In the genomic region with DNA sequence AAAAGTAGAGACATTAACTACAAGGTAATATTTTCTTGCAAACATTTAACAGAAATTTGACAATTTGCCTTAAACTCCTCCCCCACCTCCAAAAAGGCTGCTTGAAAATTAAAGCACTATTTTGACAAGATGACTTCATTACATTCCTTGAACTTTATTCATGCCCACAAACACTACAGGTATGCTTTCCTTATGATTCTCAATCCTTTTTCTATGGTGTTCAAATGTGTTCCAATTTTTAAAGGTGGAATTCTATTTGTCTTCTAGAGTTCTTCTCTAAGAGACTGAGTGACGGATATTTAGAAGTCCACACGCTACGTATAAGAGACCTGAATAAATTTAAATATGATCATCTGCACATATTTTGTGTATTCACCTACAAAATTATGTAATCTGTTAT, we compare ENCODE assay signal across 21 cellular contexts.
DNase-seq lines count a peak whose midpoint lies in the region; FAIRE-seq and TF ChIP-seq lines count a peak whose summit lies in the region.
"Had no signal": no experiment of that assay in that cellular context is flagged by ENCODE, and none has a peak within 500 bp of the region (broad histone marks: within the 10 kb centered on the region; RNA-seq: fewer than 3 reads in every experiment).

No MANE protein-coding gene starts in this region.

- H3K4me3 ChIP-seq in astrocyte (ENCODE audit: insufficient read depth, low read depth, low read length) (peak overlapping the region; percentile 29), keratinocyte (ENCODE audit: control insufficient read depth in 2 of 3, extremely low read depth in 1 of 3, insufficient read depth in 2 of 3, low read depth in 1 of 3, low read length in 3 of 3) (peak overlapping the region in 1 of 3 experiments; percentile 1), MM.1S (ENCODE audit: low read length) (no peak overlapping the region)
- H3K4me3 ChIP-seq: GM23338, SJCRH30, tibial artery had no signal

- H3K27me3 Mint-ChIP-seq in HFFc6 (ENCODE audit: insufficient read depth) (no peaks in the 10 kb centered on the region; the same call in 1 of the 2 replicates), astrocyte (ENCODE audit: low read depth, unreplicated experiment) (no peaks in the 10 kb centered on the region)
- H3K27me3 Mint-ChIP-seq: activated naive CD8-positive, alpha-beta T cell treated with anti-CD3 and anti-CD28 coated beads, Interleukin-2, amount 10 ng/mL, durations not matched to agents 7 days and 5 days; activated T-helper 17 cell treated with anti-CD3 and anti-CD28 coated beads, Interleukin-2, amount 50 U/mL, for 72 hours; stimulated activated memory B cell treated with anti-CD40 and anti-IgM and Interleukin-4, amounts not matched to agents 10 μg/mL and 1 μg/mL and 100 μg/mL, for 72 hours had no signal

- H2AFZ ChIP-seq in astrocyte (ENCODE audit: low read depth, low read length) (no peak overlapping the region), keratinocyte (ENCODE audit: control insufficient read depth, low read length) (no peak overlapping the region), MM.1S (ENCODE audit: low read length) (no peak overlapping the region)
- H2AFZ ChIP-seq: GM23338 had no signal

- peak overlapping the region; percentile 19; the same call in 1 of the 2 replicates for H3K4me3 Mint-ChIP-seq in HFFc6
- H3K4me3 Mint-ChIP-seq in astrocyte (ENCODE audit: unreplicated experiment), result no peak overlapping the region
- H3K4me3 Mint-ChIP-seq: activated naive CD8-positive, alpha-beta T cell treated with anti-CD3 and anti-CD28 coated beads, Interleukin-2, amount 10 ng/mL, durations not matched to agents 7 days and 5 days; activated T-helper 17 cell treated with anti-CD3 and anti-CD28 coated beads, Interleukin-2, amount 50 U/mL, for 72 hours; GM23338; stimulated activated memory B cell treated with anti-CD40 and anti-IgM and Interleukin-4, amounts not matched to agents 10 μg/mL and 1 μg/mL and 100 μg/mL, for 72 hours had no signal

- H3K9me2 ChIP-seq in MM.1S (replicated peaks; ENCODE audit: insufficient read depth, low read length), result no peaks in the 10 kb centered on the region

- peaks cover 95% of the 10 kb centered on the region for H3K79me2 ChIP-seq in astrocyte (ENCODE audit: insufficient read depth, low read length)
- peaks cover 78% of the 10 kb centered on the region for H3K79me2 ChIP-seq in keratinocyte (ENCODE audit: control insufficient read depth, insufficient read depth, low read length)
- peaks cover 10% of the 10 kb centered on the region for H3K79me2 ChIP-seq in MM.1S (ENCODE audit: low read length)

- H3K4me1 ChIP-seq in astrocyte (ENCODE audit: insufficient read depth, low read length) (peaks cover 24% of the 10 kb centered on the region), keratinocyte (ENCODE audit: control insufficient read depth, extremely low read depth, insufficient read depth, low read length) (peaks cover 30% of the 10 kb centered on the region), MM.1S (ENCODE audit: low read length) (no peaks in the 10 kb centered on the region)
- H3K4me1 ChIP-seq: SJCRH30 had no signal

- H3K36me3 Mint-ChIP-seq in HFFc6 (ENCODE audit: low read depth) (peaks cover 27% of the 10 kb centered on the region), astrocyte (ENCODE audit: low read depth, unreplicated experiment) (peaks cover 9% of the 10 kb centered on the region)

- peak; percentile 29 for FAIRE-seq in astrocyte (lab: Jason Lieb, UNC)
- peak; percentile 88 for FAIRE-seq in keratinocyte (lab: Jason Lieb, UNC)
- FAIRE-seq: A204.1 had no signal

- no peak for TF ChIP-seq CTCF in HFFc6 (IDR thresholded peaks at IDR 0.05)
- TF ChIP-seq CTCF in astrocyte (IDR thresholded peaks at IDR 0.05; ENCODE audit: insufficient read depth, low read depth, low read length), result no peak
- no peak for TF ChIP-seq CTCF in keratinocyte (optimal IDR thresholded peaks at IDR 0.05 in 1 of 3, IDR thresholded peaks at IDR 0.05 in 1 of 3, conservative IDR thresholded peaks at IDR 0.05 in 1 of 3; ENCODE audit: extremely low read depth in 1 of 3, insufficient read depth in 2 of 3, low read length in 3 of 3)
- TF ChIP-seq CTCF in MM.1S (IDR thresholded peaks at IDR 0.05; ENCODE audit: low read length), result no peak

- H3K36me3 ChIP-seq in astrocyte (ENCODE audit: insufficient read depth, low read length), result no peaks in the 10 kb centered on the region
- H3K36me3 ChIP-seq in keratinocyte (ENCODE audit: control insufficient read depth in 2 of 2, extremely low read depth in 1 of 2, insufficient read depth in 2 of 2, low read length in 2 of 2), result peaks cover 0 to 6% of the 10 kb centered on the region in 2 experiments
- no peaks in the 10 kb centered on the region for H3K36me3 ChIP-seq in MM.1S (replicated peaks; ENCODE audit: insufficient read depth, low read length)
- H3K36me3 ChIP-seq: SJCRH30, tibial artery had no signal

- dilution Hi-C loops in keratinocyte (cut with MboI; ENCODE audit: extremely low pct_ligation_motif_present, low sequenced_read_pairs), result no loop called here

- DNase-seq in A172 (ENCODE audit: low spot score), result peak; percentile 3
- DNase-seq in HFFc6, result peak; percentile 16
- peak; percentile 79 for DNase-seq in astrocyte (ENCODE audit: low read depth)
- DNase-seq in keratinocyte (ENCODE audit: low read depth, low spot score), result peak; percentile 33
- no peak for DNase-seq in MM.1S
- DNase-seq in cortex of kidney (lab: John Stamatoyannopoulos, UW), result no peak
- DNase-seq in OCI-M1 (lab: John Stamatoyannopoulos, UW), result no peak
- DNase-seq in cerebellar nuclear complex (lab: John Stamatoyannopoulos, UW), result no peak
- DNase-seq: activated naive CD8-positive, alpha-beta T cell treated with anti-CD3 and anti-CD28 coated beads, Interleukin-2, amount 10 ng/mL, durations not matched to agents 7 days and 5 days; effector CD8-positive, alpha-beta T cell; left cardiac atrium; NCI-H2029; NCI-H510A; SJCRH30; stimulated activated CD4-positive, alpha-beta T cell treated with anti-CD3 and anti-CD28 coated beads, Interleukin-15, amount 100 ng/mL, for 24 hours; tibial artery had no signal

- H3F3A ChIP-seq in MM.1S (ENCODE audit: insufficient read depth, low read length), result no peaks in the 10 kb centered on the region

- H3K27me3 ChIP-seq in astrocyte (ENCODE audit: insufficient read depth, low read length) (no peaks in the 10 kb centered on the region), keratinocyte (ENCODE audit: control insufficient read depth, extremely low read depth, insufficient read depth, low read length) (no peaks in the 10 kb centered on the region), MM.1S (replicated peaks; ENCODE audit: insufficient read depth, low read length) (no peaks in the 10 kb centered on the region)
- H3K27me3 ChIP-seq: SJCRH30, tibial artery had no signal

- H3K9me1 ChIP-seq in keratinocyte (ENCODE audit: control insufficient read depth, extremely low read depth, insufficient read depth, low read length), result no peaks in the 10 kb centered on the region

- H4K20me1 ChIP-seq in astrocyte (ENCODE audit: insufficient read depth, low read length), result peaks cover 27% of the 10 kb centered on the region
- H4K20me1 ChIP-seq in keratinocyte (ENCODE audit: control insufficient read depth, extremely low read depth, insufficient read depth, low read length), result no peaks in the 10 kb centered on the region
- no peaks in the 10 kb centered on the region for H4K20me1 ChIP-seq in MM.1S (ENCODE audit: insufficient read depth, low read length)

- H3K4me2 ChIP-seq in astrocyte (ENCODE audit: low read length) (peak overlapping the region; percentile 68), keratinocyte (ENCODE audit: control insufficient read depth, extremely low read depth, insufficient read depth, low read depth, low read length) (peak overlapping the region; percentile 75), MM.1S (ENCODE audit: low read depth, low read length) (no peak overlapping the region)
- H3K4me2 ChIP-seq: GM23338 had no signal

- no peaks in the 10 kb centered on the region for H3K9me3 ChIP-seq in astrocyte (ENCODE audit: insufficient read depth, low read depth, low read length)
- H3K9me3 ChIP-seq in keratinocyte (ENCODE audit: control insufficient read depth, low read depth, low read length), result no peaks in the 10 kb centered on the region
- H3K9me3 ChIP-seq in MM.1S (replicated peaks; ENCODE audit: insufficient read depth, low read length), result no peaks in the 10 kb centered on the region
- H3K9me3 ChIP-seq: SJCRH30, tibial artery had no signal

- no peaks in the 10 kb centered on the region for H3K9me3 Mint-ChIP-seq in HFFc6
- H3K9me3 Mint-ChIP-seq in astrocyte (ENCODE audit: unreplicated experiment), result peaks cover 5% of the 10 kb centered on the region
- H3K9me3 Mint-ChIP-seq: activated T-helper 17 cell treated with anti-CD3 and anti-CD28 coated beads, Interleukin-2, amount 50 U/mL, for 72 hours had no signal

- peaks cover 38% of the 10 kb centered on the region for H3K4me1 Mint-ChIP-seq in HFFc6 (ENCODE audit: low read depth)
- peaks cover 23% of the 10 kb centered on the region for H3K4me1 Mint-ChIP-seq in astrocyte (ENCODE audit: low read depth, unreplicated experiment)

- H3K27ac Mint-ChIP-seq in HFFc6 (peak overlapping the region; percentile 2; the same call in 1 of the 2 replicates), astrocyte (ENCODE audit: unreplicated experiment) (peak overlapping the region; percentile 83)
- H3K27ac Mint-ChIP-seq: activated naive CD8-positive, alpha-beta T cell treated with anti-CD3 and anti-CD28 coated beads, Interleukin-2, amount 10 ng/mL, durations not matched to agents 7 days and 5 days; activated T-helper 17 cell treated with anti-CD3 and anti-CD28 coated beads, Interleukin-2, amount 50 U/mL, for 72 hours; GM23338; stimulated activated memory B cell treated with anti-CD40 and anti-IgM and Interleukin-4, amounts not matched to agents 10 μg/mL and 1 μg/mL and 100 μg/mL, for 72 hours had no signal

- H3K27ac ChIP-seq in astrocyte (ENCODE audit: low read depth, low read length), result peak overlapping the region; percentile 67
- H3K27ac ChIP-seq in keratinocyte (ENCODE audit: control insufficient read depth, insufficient read depth, low read length), result peak overlapping the region; percentile 53
- H3K27ac ChIP-seq in MM.1S (ENCODE audit: low read length), result no peak overlapping the region
- H3K27ac ChIP-seq: C4-2B, SJCRH30, tibial artery had no signal

- H3K9ac ChIP-seq in astrocyte (ENCODE audit: low read length) (peak overlapping the region; percentile 19), keratinocyte (ENCODE audit: control insufficient read depth, extremely low read depth, insufficient read depth, low read length) (peak overlapping the region; percentile 25), MM.1S (ENCODE audit: low read length) (no peak overlapping the region)

Comparison
In these comparisons a context has a peak if more than half of its experiments do, and no peak if none do; other contexts are left out.
1. DNase-seq: peak in A172 (single experiment), HFFc6 (single experiment), astrocyte (single experiment) and keratinocyte (single experiment); none in MM.1S (single experiment), cortex of kidney (single experiment), OCI-M1 (single experiment) and cerebellar nuclear complex (0 of 2).